1 cellular context compared by ENCODE assay signal in the genomic region with DNA sequence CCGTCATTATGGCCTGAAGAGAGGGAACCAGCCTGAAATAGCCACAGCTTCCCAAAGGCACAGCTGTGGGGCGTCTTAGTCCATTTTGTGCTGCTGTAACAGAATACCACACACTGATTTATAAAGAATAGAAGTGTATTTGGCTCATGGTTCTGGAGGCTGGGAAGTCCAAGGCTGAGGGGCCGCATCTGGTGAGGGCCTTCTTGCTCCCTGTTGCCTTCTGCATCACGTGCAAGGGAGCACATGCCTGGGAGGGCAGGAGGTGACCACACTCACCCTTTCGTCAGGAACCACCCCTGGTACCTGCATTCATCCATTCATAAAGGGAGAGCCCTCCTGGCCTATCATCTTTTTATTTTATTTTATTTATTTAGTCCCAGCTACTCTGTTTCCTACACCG.
TF ChIP-seq lines count a peak whose summit lies in the region.

No MANE protein-coding gene starts in this region.

TF ChIP-seq in H1, 55 proteins besides CTCF, POLR2A, EP300 and RAD21:
- TF ChIP-seq TBP (IDR thresholded peaks at IDR 0.05; ENCODE audit: low read depth, low read length) (no peak), EGR1 (IDR thresholded peaks at IDR 0.05; ENCODE audit: borderline replicate concordance, low read depth, low read length) (no peak), TCF12 (IDR thresholded peaks at IDR 0.05; ENCODE audit: low read depth, low read length) (no peak), CTBP2 (IDR thresholded peaks at IDR 0.05; ENCODE audit: borderline replicate concordance, insufficient read depth, insufficient read length, low read length) (no peak), SP2 (IDR thresholded peaks at IDR 0.05; ENCODE audit: low read length) (no peak), NANOG (IDR thresholded peaks at IDR 0.05; ENCODE audit: insufficient read depth, low read depth, low read length, poor library complexity, severe bottlenecking) (no peak), NRF1 (IDR thresholded peaks at IDR 0.05; ENCODE audit: low read depth, low read length) (no peak), CBX8 (IDR thresholded peaks at IDR 0.05; ENCODE audit: borderline replicate concordance, low read depth, low read length) (no peak), BRCA1 (IDR thresholded peaks at IDR 0.05; ENCODE audit: low read depth, low read length) (no peak), RFX5 (IDR thresholded peaks at IDR 0.05; ENCODE audit: borderline replicate concordance, low read depth, low read length) (no peak), SRF (IDR thresholded peaks at IDR 0.05; ENCODE audit: low read depth, low read length) (no peak), BCL11A (IDR thresholded peaks at IDR 0.05; ENCODE audit: low read depth in 2 of 2, low read length in 2 of 2) (no peak), PHF8 (conservative IDR thresholded peaks at IDR 0.05; ENCODE audit: low read depth, low read length) (no peak), RNF2 (IDR thresholded peaks at IDR 0.05; ENCODE audit: borderline replicate concordance, low read depth, low read length, missing control alignments, poor library complexity, severe bottlenecking) (no peak)
TF ChIP-seq in H1: peak in this region for 0.
